Comparison of ENCODE assay signal across 7 cellular contexts in the genomic region with DNA sequence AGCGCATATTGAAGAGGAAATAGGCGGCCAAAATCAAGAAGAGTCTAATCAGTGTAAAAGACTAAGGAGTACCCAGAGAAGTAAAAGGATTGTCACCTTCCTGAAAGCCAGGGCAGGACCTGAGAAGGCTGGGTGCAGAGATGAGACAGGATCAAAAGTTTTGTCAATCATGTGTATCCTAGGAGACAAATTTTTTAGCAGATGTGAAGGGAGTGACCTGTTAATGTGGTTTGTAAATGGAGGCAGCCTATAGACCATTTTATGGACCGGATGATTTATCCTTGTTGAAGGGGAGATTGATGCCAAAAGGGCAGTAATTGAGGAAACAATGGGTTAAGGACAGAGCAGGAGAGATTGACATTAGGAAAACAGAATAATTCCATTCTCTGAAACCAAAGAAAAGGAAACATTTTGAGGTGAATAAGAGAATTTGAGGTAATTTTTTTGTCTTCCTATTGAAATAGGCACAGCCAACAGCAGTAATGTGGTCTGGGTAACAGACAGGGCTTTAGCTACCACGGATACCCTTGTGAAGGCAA. TPM values are rescaled to one million over a fixed set of nuclear protein-coding genes. Genes with fewer than 3 reads are reported as not detected.
DNase-seq lines count a peak whose midpoint lies in the region; ATAC-seq lines count a peak whose summit lies in the region.

No MANE protein-coding gene starts in this region.

- peaks cover 26 to 65% of the 10 kb centered on the region in 2 donors for H3K36me3 Mint-ChIP-seq in activated naive CD4-positive, alpha-beta T cell treated with anti-CD3 and anti-CD28 coated beads, Interleukin-2, amount 50 U/mL, for 72 hours

- peak overlapping the region; percentile 94 for H3K9ac ChIP-seq in mucosa of stomach (ENCODE audit: low read length)

- H3K36me3 ChIP-seq in mucosa of stomach (ENCODE audit: control insufficient read depth, insufficient read depth, low read length), result no peaks in the 10 kb centered on the region

- H3K9me3 Mint-ChIP-seq in activated naive CD4-positive, alpha-beta T cell treated with anti-CD3 and anti-CD28 coated beads, Interleukin-2, amount 50 U/mL, for 72 hours, result no peaks in the 10 kb centered on the region

- H3K4me3 ChIP-seq in mucosa of stomach (ENCODE audit: low read length), result peak overlapping the region; percentile 88

- H3K27me3 ChIP-seq in mucosa of stomach (ENCODE audit: control insufficient read depth, insufficient read depth, low read length), result no peaks in the 10 kb centered on the region

- ATAC-seq in GM18502 (IDR thresholded peaks at IDR 0.05; ENCODE audit: poor library complexity, unreplicated experiment) (peak; percentile 14), HG03103 (IDR thresholded peaks at IDR 0.05; ENCODE audit: low read depth, unreplicated experiment) (peak; percentile 12)
- peak; percentile 12 to 67 for ATAC-seq in activated naive CD4-positive, alpha-beta T cell treated with anti-CD3 and anti-CD28 coated beads, Interleukin-2, amount 50 U/mL, for 72 hours

- peak overlapping the region; percentile 99 to 100 for H3K27ac Mint-ChIP-seq in activated naive CD4-positive, alpha-beta T cell treated with anti-CD3 and anti-CD28 coated beads, Interleukin-2, amount 50 U/mL, for 72 hours

- H3K9me3 ChIP-seq in mucosa of stomach (ENCODE audit: control insufficient read depth, low read length), result no peaks in the 10 kb centered on the region

- no peak for DNase-seq in activated naive CD4-positive, alpha-beta T cell treated with anti-CD3 and anti-CD28 coated beads, Interleukin-2, amount 50 U/mL, for 72 hours (ENCODE audit: low spot score in 2 of 2)
- DNase-seq in cerebellar cortex (ENCODE audit: low spot score) (no peak), OCI-M2 (lab: John Stamatoyannopoulos, UW; ENCODE audit: unreplicated experiment) (no peak)
- no peak for DNase-seq in stimulated activated CD4-positive, alpha-beta T cell treated with anti-CD3 and anti-CD28 coated beads, Interleukin-2, amount 100 ng/mL, for 48 hours

- peaks cover 5% of the 10 kb centered on the region for H3K4me1 ChIP-seq in mucosa of stomach (ENCODE audit: control insufficient read depth, insufficient read depth, low read length)

RNA-seq across cellular contexts. Expression of gene NDC80, which starts 0.9 kb away (rescaled TPM):
- total RNA-seq in activated naive CD4-positive, alpha-beta T cell treated with anti-CD3 and anti-CD28 coated beads, Interleukin-2, amount 50 U/mL, for 72 hours, result 100 to 1,000 TPM in 1 of 2 donors, 10 to 100 TPM in 1; 66.8 to 117 TPM

RNA-seq across cellular contexts. Expression of gene METTL4, which starts 0.9 kb away (rescaled TPM):
- total RNA-seq in activated naive CD4-positive, alpha-beta T cell treated with anti-CD3 and anti-CD28 coated beads, Interleukin-2, amount 50 U/mL, for 72 hours, result 10 to 100 TPM; 20.3 to 57.4 TPM
